Comparison of ENCODE assay signal across 10 cellular contexts in genomic region chr7:55509322-55509721, GRCh38.
DNase-seq lines count a peak whose midpoint lies in the region; ATAC-seq, FAIRE-seq and TF ChIP-seq lines count a peak whose summit lies in the region.
"Had no signal": no experiment of that assay in that cellular context is flagged by ENCODE, and none has a peak within 500 bp of the region (broad histone marks: within the 10 kb centered on the region; RNA-seq: fewer than 3 reads in every experiment).

No MANE protein-coding gene starts in this region.

- DNase-seq in AG04449 (ENCODE audit: low read depth, low spot score) (peak; percentile 65), chondrocyte (ENCODE audit: low spot score) (no peak), RCC 7860 (ENCODE audit: low spot score) (no peak), anterior cingulate cortex (lab: John Stamatoyannopoulos, UW) (no peak), kidney (no peak), GM10248 (ENCODE audit: extremely low spot score) (no peak)
- DNase-seq: NCI-H2227 treated with DMSO at 0.1 percent for 48 hours had no signal

- intact Hi-C loops in kidney (cut with DNase I): no loop called here

- H3K36me3 ChIP-seq in kidney (ENCODE audit: control insufficient read depth in 1 of 2, insufficient read depth in 2 of 2, low read length in 2 of 2): no peaks in the 10 kb centered on the region

- peak; percentile 7 for ATAC-seq in GM18520 (IDR thresholded peaks at IDR 0.05; ENCODE audit: unreplicated experiment)
- ATAC-seq in HG03139 (IDR thresholded peaks at IDR 0.05; ENCODE audit: unreplicated experiment): peak; percentile 3

- no peak for TF ChIP-seq CTCF in AG04449 (IDR thresholded peaks at IDR 0.05; ENCODE audit: insufficient read depth, low read length, missing control alignments)
- TF ChIP-seq CTCF in chondrocyte (IDR thresholded peaks at IDR 0.05): no peak
- no peak for TF ChIP-seq CTCF in kidney (IDR thresholded peaks at IDR 0.05; ENCODE audit: borderline replicate concordance, extremely low read depth, insufficient read depth)
- no peak for TF ChIP-seq CTCF in GM10248 (IDR thresholded peaks at IDR 0.05; ENCODE audit: control extremely low read depth, extremely low read depth, low read depth, missing control alignments)

- CTCF ChIA-PET in AG04449 (lab: Yijun Ruan, JAX): interaction anchor here (0.8 kb wide), 1 partner anchor 10 kb away, joined by 3 read pairs; no protein-coding TSS in a partner anchor
- CTCF ChIA-PET in GM10248 (lab: Yijun Ruan, JAX): interaction anchor here (0.8 to 2.2 kb wide), 12 partner anchors 13 to 200 kb away, joined by 3 to 7 read pairs (median 4); no protein-coding TSS in a partner anchor

- H3K4me1 Mint-ChIP-seq in chondrocyte (ENCODE audit: low read depth): peaks cover 42% of the 10 kb centered on the region

- peaks cover 1% of the 10 kb centered on the region for H3K36me3 Mint-ChIP-seq in chondrocyte (ENCODE audit: low read depth)

- no peak overlapping the region for H3K4me3 ChIP-seq in AG04449 (ENCODE audit: low read depth, low read length)
- no peak overlapping the region for H3K4me3 ChIP-seq in kidney (ENCODE audit: low read length in 2 of 2)

- H3K9ac ChIP-seq in kidney (ENCODE audit: low read length in 2 of 2): no peak overlapping the region

- FAIRE-seq in RCC 7860 (lab: Jason Lieb, UNC) (no peak), kidney (lab: Jason Lieb, UNC) (no peak)

- no peak overlapping the region for H3K4me3 Mint-ChIP-seq in chondrocyte (ENCODE audit: unreplicated experiment)
- H3K4me3 Mint-ChIP-seq: activated CD8-positive, alpha-beta T cell treated with anti-CD3 and anti-CD28 coated beads for 36 hours had no signal

- H3K27ac Mint-ChIP-seq in chondrocyte (ENCODE audit: unreplicated experiment): peak overlapping the region; percentile 90

- H3K4me1 ChIP-seq in kidney (ENCODE audit: control insufficient read depth in 1 of 2, insufficient read depth in 1 of 2, low read depth in 1 of 2, low read length in 2 of 2): no peaks in the 10 kb centered on the region

- POLR2A ChIA-PET in AG04449 (lab: Yijun Ruan, JAX) (no interaction called here), GM10248 (lab: Yijun Ruan, JAX) (interaction anchor here (0.6 to 1.6 kb wide), 2 partner anchors 24 to 579 kb away, joined by 4 to 26 read pairs; no protein-coding TSS in a partner anchor)

- no peak overlapping the region for H3K27ac ChIP-seq in kidney (ENCODE audit: low read depth in 2 of 2, low read length in 2 of 2)

- no peaks in the 10 kb centered on the region for H3K9me3 ChIP-seq in kidney (ENCODE audit: control insufficient read depth in 1 of 2, low read length in 2 of 2)

- H3K9me3 Mint-ChIP-seq in chondrocyte (ENCODE audit: low read depth): no peaks in the 10 kb centered on the region
- H3K9me3 Mint-ChIP-seq: activated CD8-positive, alpha-beta T cell treated with anti-CD3 and anti-CD28 coated beads for 36 hours had no signal

- no peaks in the 10 kb centered on the region for H3K27me3 Mint-ChIP-seq in chondrocyte (ENCODE audit: low read depth)
- H3K27me3 Mint-ChIP-seq: activated CD8-positive, alpha-beta T cell treated with anti-CD3 and anti-CD28 coated beads for 36 hours had no signal
